8 cellular contexts compared by ENCODE assay signal in the genomic region with DNA sequence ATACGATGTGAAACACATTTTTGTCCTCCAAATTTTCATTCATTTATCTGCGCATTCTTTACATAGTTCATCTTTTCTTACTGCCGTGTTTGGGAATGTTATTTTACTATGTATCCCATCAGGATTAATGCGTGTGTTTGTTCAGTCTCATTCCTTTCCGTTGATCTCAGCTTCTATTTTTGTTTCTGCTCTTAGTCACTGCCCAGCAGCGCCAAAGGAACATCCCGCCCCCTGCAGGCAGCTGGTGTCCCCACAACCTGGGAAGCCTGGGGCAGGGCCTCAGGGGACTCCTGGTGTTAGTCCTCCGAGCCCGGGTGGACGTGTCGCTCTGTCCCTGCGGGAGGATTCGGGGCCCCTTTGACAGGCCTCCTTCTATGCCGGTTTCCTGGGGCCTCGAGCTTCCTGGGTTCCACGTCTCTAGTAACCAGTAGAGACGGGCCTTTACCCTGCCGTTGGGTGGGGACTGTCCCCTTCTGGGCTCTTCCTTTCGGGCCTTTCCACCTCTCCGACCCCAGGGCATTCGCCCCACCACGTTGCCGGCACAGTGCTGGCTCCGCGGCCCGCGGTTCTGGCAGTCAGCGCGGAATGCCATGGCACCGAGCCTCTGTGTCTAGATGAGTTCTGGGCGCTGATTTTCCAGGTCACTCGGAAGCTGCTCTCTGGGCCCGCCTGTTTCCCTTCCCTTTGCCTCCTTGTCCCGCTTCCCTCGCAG. TPM values are rescaled to one million over a fixed set of nuclear protein-coding genes. Genes with fewer than 3 reads are reported as not detected.
A peak's percentile ranks its signal among the peaks of the same experiment; 100 is the strongest.
DNase-seq lines count a peak whose midpoint lies in the region; TF ChIP-seq lines count a peak whose summit lies in the region.

No MANE protein-coding gene starts in this region.

- peak overlapping the region; percentile 98 for H3K27ac Mint-ChIP-seq in activated naive CD8-positive, alpha-beta T cell treated with anti-CD3 and anti-CD28 coated beads for 36 hours

- H3K4me1 ChIP-seq in ovary (ENCODE audit: insufficient read depth) (no peaks in the 10 kb centered on the region), thyroid gland (peaks cover 9 to 24% of the 10 kb centered on the region in 2 donors)

- H3K4me3 ChIP-seq in NB4 (ENCODE audit: low read depth, low read length) (peak overlapping the region; percentile 70), ovary (peak overlapping the region; percentile 39), thyroid gland (replicated peaks in 1 of 3) (peak overlapping the region in 1 of 3 donors; percentile 33)

- peaks cover 1% of the 10 kb centered on the region for H3K9me3 Mint-ChIP-seq in activated naive CD8-positive, alpha-beta T cell treated with anti-CD3 and anti-CD28 coated beads for 36 hours

- no peaks in the 10 kb centered on the region for H3K36me3 ChIP-seq in ovary
- H3K36me3 ChIP-seq in thyroid gland, result no peaks in the 10 kb centered on the region

- H3K27ac ChIP-seq in ovary, result peak overlapping the region; percentile 83 to 89
- peak overlapping the region; percentile 96 to 100 (median 99) for H3K27ac ChIP-seq in thyroid gland

- peak; percentile 83 for TF ChIP-seq EP300 in ovary (IDR thresholded peaks at IDR 0.05)

- H3K27me3 ChIP-seq in ovary (no peaks in the 10 kb centered on the region), thyroid gland (no peaks in the 10 kb centered on the region)

- H3K36me3 Mint-ChIP-seq in activated naive CD8-positive, alpha-beta T cell treated with anti-CD3 and anti-CD28 coated beads for 36 hours, result peaks cover 1% of the 10 kb centered on the region

- TF ChIP-seq CTCF in NB4 (IDR thresholded peaks at IDR 0.05; ENCODE audit: low read depth, low read length) (peak; percentile 85), ovary (IDR thresholded peaks at IDR 0.05) (peak; percentile 91 to 98 (median 92)), thyroid gland (IDR thresholded peaks at IDR 0.05) (peak; percentile 65 to 98 (median 94))

- CTCF ChIA-PET in HEK293T (lab: Yijun Ruan, JAX), result interaction anchor here (0.5 to 2.0 kb wide), 11 partner anchors 10 to 841 kb away, joined by 3 to 8 read pairs (median 4); no protein-coding TSS in a partner anchor

- WGBS in ovary, 3 donors, result 0 to 1% (median 1%) methylated on average over 35 of the region's 35 CpGs
- 0 to 1% methylated on average over 29 to 33 of the region's 35 CpGs for WGBS in thyroid gland, 2 donors

- POLR2A ChIA-PET in HEK293T (lab: Yijun Ruan, JAX), result interaction anchor here (0.6 to 5.3 kb wide), 8 partner anchors 9 to 153 kb away, joined by 3 to 25 read pairs (median 4); a partner anchor contains a TSS

- TF ChIP-seq POLR2A in NB4 (IDR thresholded peaks at IDR 0.05; ENCODE audit: extremely low read depth, insufficient read length) (peak; percentile 18), ovary (IDR thresholded peaks at IDR 0.05) (peak; percentile 56), thyroid gland (IDR thresholded peaks at IDR 0.05) (peak; percentile 24 to 92)

- DNase-seq in GM04504 (ENCODE audit: low read depth), result peak; percentile 95
- peak; percentile 94 for DNase-seq in HEK293T (ENCODE audit: extremely low spot score)
- DNase-seq in NB4 (ENCODE audit: low read depth), result peak; percentile 91
- peak; percentile 42 for DNase-seq in SKM-1 (lab: John Stamatoyannopoulos, UW; ENCODE audit: unreplicated experiment)
- DNase-seq in activated naive CD8-positive, alpha-beta T cell treated with anti-CD3 and anti-CD28 coated beads for 36 hours, result peak; percentile 90
- peak; percentile 87 to 97 (median 94) for DNase-seq in head of caudate nucleus
- DNase-seq in ovary, result peak; percentile 90 to 95 (median 94)
- peak; percentile 95 to 97 for DNase-seq in thyroid gland

- peak overlapping the region; percentile 78 for H3K4me3 Mint-ChIP-seq in activated naive CD8-positive, alpha-beta T cell treated with anti-CD3 and anti-CD28 coated beads for 36 hours

- intact Hi-C loops in head of caudate nucleus (cut with DNase I) (loop anchor here (5.0 kb wide), 2 partner anchors 41 to 144 kb away; a partner anchor contains a TSS), ovary (cut with DNase I) (loop anchor here in 3 of 4 donors (2.0 to 10.0 kb wide), 6 partner anchors 41 to 694 kb away; a partner anchor contains a TSS), thyroid gland (cut with DNase I) (loop anchor here (10.0 kb wide), 1 partner anchor 52 kb away; a partner anchor contains a TSS)

- peaks cover 40% of the 10 kb centered on the region for H3K4me1 Mint-ChIP-seq in activated naive CD8-positive, alpha-beta T cell treated with anti-CD3 and anti-CD28 coated beads for 36 hours

- no peaks in the 10 kb centered on the region for H3K27me3 Mint-ChIP-seq in activated naive CD8-positive, alpha-beta T cell treated with anti-CD3 and anti-CD28 coated beads for 36 hours

- H3K9me3 ChIP-seq in ovary (no peaks in the 10 kb centered on the region), thyroid gland (no peaks in the 10 kb centered on the region)

TF ChIP-seq in HEK293T, 16 proteins besides CTCF, POLR2A, EP300 and RAD21:
- TF ChIP-seq CTBP1 (IDR thresholded peaks at IDR 0.05; ENCODE audit: borderline replicate concordance), result peak; percentile 88
- peak; percentile 50; the same call in 1 of the 2 replicates for TF ChIP-seq ARNT (IDR thresholded peaks at IDR 0.05)
- no peak for TF ChIP-seq BHLHE40 (IDR thresholded peaks at IDR 0.05; ENCODE audit: borderline replicate concordance)
- no peak for TF ChIP-seq ZNF384 (IDR thresholded peaks at IDR 0.05)
- no peak for TF ChIP-seq FOXK2 (IDR thresholded peaks at IDR 0.05)
- peak; percentile 58; the same call in 1 of the 2 replicates for TF ChIP-seq HDGF (IDR thresholded peaks at IDR 0.05; ENCODE audit: borderline replicate concordance)
- no peak for TF ChIP-seq LEF1 (IDR thresholded peaks at IDR 0.05; ENCODE audit: borderline replicate concordance)
- TF ChIP-seq, protein P1, sequence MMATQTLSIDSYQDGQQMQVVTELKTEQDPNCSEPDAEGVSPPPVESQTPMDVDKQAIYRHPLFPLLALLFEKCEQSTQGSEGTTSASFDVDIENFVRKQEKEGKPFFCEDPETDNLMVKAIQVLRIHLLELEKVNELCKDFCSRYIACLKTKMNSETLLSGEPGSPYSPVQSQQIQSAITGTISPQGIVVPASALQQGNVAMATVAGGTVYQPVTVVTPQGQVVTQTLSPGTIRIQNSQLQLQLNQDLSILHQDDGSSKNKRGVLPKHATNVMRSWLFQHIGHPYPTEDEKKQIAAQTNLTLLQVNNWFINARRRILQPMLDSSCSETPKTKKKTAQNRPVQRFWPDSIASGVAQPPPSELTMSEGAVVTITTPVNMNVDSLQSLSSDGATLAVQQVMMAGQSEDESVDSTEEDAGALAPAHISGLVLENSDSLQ (IDR thresholded peaks at IDR 0.05), result 0 out of 2 replicates have a peak, but pooled peaks have one; percentile 25
- TF ChIP-seq ELF4 (IDR thresholded peaks at IDR 0.05), result no peak
- peak; percentile 50; the same call in 1 of the 2 replicates for TF ChIP-seq L3MBTL2 (conservative IDR thresholded peaks at IDR 0.05)
- no peak for TF ChIP-seq NFRKB (IDR thresholded peaks at IDR 0.05)

RNA-seq across cellular contexts. Expression of a gene that starts 39.8 kb away (rescaled TPM):
- 10 to 100 TPM; 46.8 to 47.5 TPM for total RNA-seq in activated naive CD8-positive, alpha-beta T cell treated with anti-CD3 and anti-CD28 coated beads for 36 hours
- total RNA-seq in ovary (10 to 100 TPM; 10.5 to 55.4 (median 21.6) TPM), thyroid gland (10 to 100 TPM; 29.6 to 35.6 (median 32.5) TPM)
- polyA plus RNA-seq in ovary, result 10 to 100 TPM; 10.6 to 27.4 TPM

RNA-seq across cellular contexts. Expression of a gene that starts 50.6 kb away (rescaled TPM):
- 10 to 100 TPM; 10.0 to 10.9 TPM for total RNA-seq in activated naive CD8-positive, alpha-beta T cell treated with anti-CD3 and anti-CD28 coated beads for 36 hours
- total RNA-seq in ovary (10 to 100 TPM; 14.1 to 23.7 (median 19.8) TPM), thyroid gland (10 to 100 TPM; 29.7 to 53.6 (median 38.8) TPM)
- 10 to 100 TPM; 14.5 to 23.0 TPM for polyA plus RNA-seq in ovary

Comparison
In these comparisons a context has a peak if more than half of its experiments do, and no peak if none do; other contexts are left out.
1. DNase-seq: peak in every context shown above with its lines; median percentile 96 in thyroid gland; 95 in GM04504; 94 in HEK293T; 94 in head of caudate nucleus; 94 in ovary; 91 in NB4; 90 in activated naive CD8-positive, alpha-beta T cell treated with anti-CD3 and anti-CD28 coated beads for 36 hours; 42 in SKM-1.